25 cellular contexts compared by ENCODE assay signal in genomic region chr22:29650370-29650769, GRCh38.
"Had no signal": no experiment of that assay in that cellular context is flagged by ENCODE, and none has a peak within 500 bp of the region (broad histone marks: within the 10 kb centered on the region; RNA-seq: fewer than 3 reads in every experiment).

No MANE protein-coding gene starts in this region.

- DNase-seq: cortex of kidney; effector CD8-positive, alpha-beta T cell; effector memory CD8-positive, alpha-beta T cell; endodermal cell; erythroblast; esophagus squamous epithelium; foreskin fibroblast; foreskin melanocyte; gastrocnemius medialis; glutamatergic neuron; head of caudate nucleus; heart right ventricle; hippocampal formation; left cardiac atrium; left lung; left ventricle myocardium superior; mammary epithelial cell; mesendoderm; midbrain; naive thymus-derived CD4-positive, alpha-beta T cell had no signal

- ATAC-seq: effector memory CD8-positive, alpha-beta T cell; esophagus mucosa; gastrocnemius medialis; heart right ventricle; left cardiac atrium; left lung; left ventricle myocardium superior; naive thymus-derived CD4-positive, alpha-beta T cell had no signal

- H3K27ac ChIP-seq: epithelial cell of prostate, esophagus squamous epithelium, gastrocnemius medialis, heart right ventricle, left lung had no signal

- H3K27me3 ChIP-seq: esophagus squamous epithelium, gastrocnemius medialis, heart right ventricle, left lung had no signal

- H3K9me3 Mint-ChIP-seq: dendritic cell treated with granulocyte-macrophage colony-stimulating factor and Interleukin-4, amounts not matched to agents 40 ng/mL and 50 ng/mL, for 4 days; effector memory CD8-positive, alpha-beta T cell; memory B cell; naive thymus-derived CD4-positive, alpha-beta T cell had no signal

- H3K36me3 ChIP-seq: gastrocnemius medialis had no signal

- H3K27me3 Mint-ChIP-seq: dendritic cell treated with granulocyte-macrophage colony-stimulating factor and Interleukin-4, amounts not matched to agents 40 ng/mL and 50 ng/mL, for 4 days; effector memory CD8-positive, alpha-beta T cell; memory B cell; naive thymus-derived CD4-positive, alpha-beta T cell had no signal

- H3K27ac Mint-ChIP-seq: dendritic cell treated with granulocyte-macrophage colony-stimulating factor and Interleukin-4, amounts not matched to agents 40 ng/mL and 50 ng/mL, for 4 days; effector memory CD8-positive, alpha-beta T cell; endodermal cell; memory B cell had no signal

- H3K4me1 ChIP-seq: gastrocnemius medialis, heart right ventricle, left lung had no signal

- H3K4me1 Mint-ChIP-seq: memory B cell had no signal

- H3K9me3 ChIP-seq: esophagus squamous epithelium, gastrocnemius medialis, heart right ventricle, left lung had no signal

- H3K4me3 Mint-ChIP-seq: dendritic cell treated with granulocyte-macrophage colony-stimulating factor and Interleukin-4, amounts not matched to agents 40 ng/mL and 50 ng/mL, for 4 days; effector memory CD8-positive, alpha-beta T cell; endodermal cell; memory B cell; naive thymus-derived CD4-positive, alpha-beta T cell had no signal

- H3K4me3 ChIP-seq: esophagus squamous epithelium, gastrocnemius medialis, heart right ventricle, left lung, lung had no signal
